In genomic region chr12:15756822-15757221, GRCh38 we compare ENCODE assay signal across 26 cellular contexts. TPM values are rescaled to one million over a fixed set of nuclear protein-coding genes. Genes with fewer than 3 reads are reported as not detected.
A peak's percentile ranks its signal among the peaks of the same experiment; 100 is the strongest.
DNase-seq lines count a peak whose midpoint lies in the region; ATAC-seq and TF ChIP-seq lines count a peak whose summit lies in the region.
"Had no signal": no experiment of that assay in that cellular context is flagged by ENCODE, and none has a peak within 500 bp of the region (broad histone marks: within the 10 kb centered on the region; RNA-seq: fewer than 3 reads in every experiment).

No MANE protein-coding gene starts in this region.

- ATAC-seq in SK-N-SH treated with all-trans-retinoic acid at 6 μM for 48 hours: no peak
- ATAC-seq: activated T-cell treated with anti-CD3 and anti-CD28 coated beads, Interleukin-2, amount 50 U/mL, for 4 hours; left lung; naive thymus-derived CD4-positive, alpha-beta T cell had no signal

- no peak overlapping the region for H3K4me3 ChIP-seq in fibroblast of mammary gland (ENCODE audit: control insufficient read depth, low read depth, low read length)
- H3K4me3 ChIP-seq: left lung, ovary, spleen, thyroid gland had no signal

- TF ChIP-seq CTCF in fibroblast of mammary gland (conservative IDR thresholded peaks at IDR 0.05; ENCODE audit: control insufficient read depth, insufficient read depth, low read depth, low read length): no peak

- DNase-seq in ELR (ENCODE audit: low read depth): peak; percentile 65
- peak; percentile 63 for DNase-seq in fibroblast of mammary gland (ENCODE audit: low read depth)
- peak; percentile 59 for DNase-seq in stromal cell of bone marrow (ENCODE audit: low read depth)
- DNase-seq in mucosa of gallbladder (ENCODE audit: low spot score): no peak
- DNase-seq in activated CD8-positive, alpha-beta memory T cell treated with anti-CD3 and anti-CD28 coated beads for 24 hours: no peak
- DNase-seq in NCI-H128 (lab: John Stamatoyannopoulos, UW; ENCODE audit: unreplicated experiment): no peak
- DNase-seq: activated CD4-positive, alpha-beta T cell treated with anti-CD3 and anti-CD28 coated beads for 4 hours; activated naive CD4-positive, alpha-beta T cell; activated T-cell treated with anti-CD3 and anti-CD28 coated beads, Interleukin-2, amount 50 U/mL, for 4 hours; amniotic stem cell; CD8-positive, alpha-beta memory T cell; cortex of kidney; GDM1; Kasumi-1; left lung; naive thymus-derived CD4-positive, alpha-beta T cell; NCI-H187; NCI-H2171 treated with DMSO at 0.1 percent for 48 hours; NCI-H524 treated with DMSO at 0.1 percent for 48 hours; ovary; spleen; stimulated activated CD4-positive, alpha-beta T cell treated with anti-CD3 and anti-CD28 coated beads, Interleukin-4, amount 100 ng/mL, for 24 hours; stimulated activated naive CD4-positive, alpha-beta T cell; T-helper 2 cell; thyroid gland had no signal

TF ChIP-seq in SK-N-SH treated with all-trans-retinoic acid at 6 μM for 48 hours, 23 proteins besides CTCF, POLR2A, EP300 and RAD21:
- no peak for TF ChIP-seq ZNF565 (CRISPR knock-in tag; conservative IDR thresholded peaks at IDR 0.05; ENCODE audit: low read depth)
- TF ChIP-seq ISL1 (CRISPR knock-in tag; IDR thresholded peaks at IDR 0.05): peak; percentile 37; the same call in 1 of the 2 replicates
- TF ChIP-seq BACH2 (CRISPR knock-in tag; IDR thresholded peaks at IDR 0.05; ENCODE audit: borderline replicate concordance): no peak
TF ChIP-seq in SK-N-SH treated with all-trans-retinoic acid at 6 μM for 48 hours: peak in this region for 1.

RNA-seq across cellular contexts. Expression of gene EPS8, which starts 32.4 kb away (rescaled TPM):
- total RNA-seq in mucosa of gallbladder: 150 TPM

Comparison
In these comparisons a context has a peak if more than half of its experiments do, and no peak if none do; other contexts are left out.
1. DNase-seq: peak in ELR (single experiment), fibroblast of mammary gland (single experiment) and stromal cell of bone marrow (single experiment); none in mucosa of gallbladder (single experiment), activated CD8-positive, alpha-beta memory T cell treated with anti-CD3 and anti-CD28 coated beads for 24 hours (single experiment) and NCI-H128 (single experiment).